ENCODE assay signal across 11 cellular contexts in genomic region chr9:128100581-128100980, GRCh38. TPM values are rescaled to one million over a fixed set of nuclear protein-coding genes. Genes with fewer than 3 reads are reported as not detected.
A peak's percentile ranks its signal among the peaks of the same experiment; 100 is the strongest.
DNase-seq lines count a peak whose midpoint lies in the region; ATAC-seq and TF ChIP-seq lines count a peak whose summit lies in the region.
"Had no signal": no experiment of that assay in that cellular context is flagged by ENCODE, and none has a peak within 500 bp of the region (broad histone marks: within the 10 kb centered on the region; RNA-seq: fewer than 3 reads in every experiment).

No MANE protein-coding gene starts in this region.

- H3K4me3 Mint-ChIP-seq in immature natural killer cell = no peak overlapping the region
- H3K4me3 Mint-ChIP-seq: CD14-positive monocyte had no signal

- peaks cover 44% of the 10 kb centered on the region for H3K36me3 ChIP-seq in fibroblast of lung (ENCODE audit: control insufficient read depth, insufficient read depth, low read length)
- peaks cover 0 to 44% of the 10 kb centered on the region in 2 donors for H3K36me3 ChIP-seq in psoas muscle (ENCODE audit: insufficient read depth in 1 of 2, low read depth in 1 of 2)
- peaks cover 26% of the 10 kb centered on the region for H3K36me3 ChIP-seq in H7 (replicated peaks; ENCODE audit: control insufficient read depth, insufficient read depth, low read length)

- H3K9me3 ChIP-seq in AG04450 (ENCODE audit: control insufficient read depth, insufficient read depth, low read length) = no peaks in the 10 kb centered on the region; the same call in 1 of the 2 replicates
- no peaks in the 10 kb centered on the region for H3K9me3 ChIP-seq in fibroblast of lung (ENCODE audit: control insufficient read depth, insufficient read depth, low read depth, low read length)
- no peaks in the 10 kb centered on the region for H3K9me3 ChIP-seq in psoas muscle

- peaks cover 4 to 14% (median 13%) of the 10 kb centered on the region in 3 donors for H3K36me3 Mint-ChIP-seq in immature natural killer cell
- H3K36me3 Mint-ChIP-seq in activated naive CD4-positive, alpha-beta T cell treated with anti-CD3 and anti-CD28 coated beads, Interleukin-2, amount 50 U/mL, for 72 hours = peaks cover 0 to 11% of the 10 kb centered on the region in 2 donors

- peaks cover 28 to 39% of the 10 kb centered on the region in 2 donors for H3K4me1 Mint-ChIP-seq in immature natural killer cell

- H3K27ac Mint-ChIP-seq in immature natural killer cell = peak overlapping the region in 2 of 6 donors; percentile 23 to 46
- H3K27ac Mint-ChIP-seq in activated naive CD4-positive, alpha-beta T cell treated with anti-CD3 and anti-CD28 coated beads, Interleukin-2, amount 50 U/mL, for 72 hours = no peak overlapping the region

- H3K4me1 ChIP-seq in fibroblast of lung (ENCODE audit: control insufficient read depth, extremely low read depth, insufficient read depth, low read length) (peaks cover 24% of the 10 kb centered on the region), psoas muscle (peaks cover 79% of the 10 kb centered on the region)

- H3K27ac ChIP-seq in AG04450 (ENCODE audit: low read depth, low read length) (no peak overlapping the region), VCaP (peak overlapping the region; percentile 34; the same call in 1 of the 2 replicates), fibroblast of lung (ENCODE audit: insufficient read depth, low read length) (peak overlapping the region; percentile 99), psoas muscle (peak overlapping the region; percentile 97)

- H3K27me3 ChIP-seq in AG04450 (ENCODE audit: control insufficient read depth, insufficient read depth, low read length) (no peaks in the 10 kb centered on the region), fibroblast of lung (ENCODE audit: control insufficient read depth, insufficient read depth, low read length) (no peaks in the 10 kb centered on the region), psoas muscle (ENCODE audit: insufficient read depth in 3 of 3, low read length in 2 of 3) (no peaks in the 10 kb centered on the region), H7 (ENCODE audit: control insufficient read depth, insufficient read depth, low read length) (no peaks in the 10 kb centered on the region)

- ATAC-seq in psoas muscle = no peak
- no peak for ATAC-seq in activated naive CD4-positive, alpha-beta T cell treated with anti-CD3 and anti-CD28 coated beads, Interleukin-2, amount 50 U/mL, for 72 hours

- H3K9me3 Mint-ChIP-seq in immature natural killer cell = no peaks in the 10 kb centered on the region
- H3K9me3 Mint-ChIP-seq in activated naive CD4-positive, alpha-beta T cell treated with anti-CD3 and anti-CD28 coated beads, Interleukin-2, amount 50 U/mL, for 72 hours = no peaks in the 10 kb centered on the region
- H3K9me3 Mint-ChIP-seq: CD14-positive monocyte had no signal

- CTCF ChIA-PET in AG04450 (lab: Charles Lee) = interaction anchor here (1.3 to 11.1 kb wide), 3 partner anchors 17 to 157 kb away, joined by 4 to 102 read pairs (median 29); no protein-coding TSS in a partner anchor

- no peak overlapping the region for H3K9ac ChIP-seq in fibroblast of lung (ENCODE audit: insufficient read depth, low read length)

- intact Hi-C loops in psoas muscle (cut with DNase I) = loop anchor here in 1 of 2 donors (5.0 kb wide), 1 partner anchor 43 kb away; no protein-coding TSS in a partner anchor

- POLR2A ChIA-PET in AG04450 (lab: Yijun Ruan, JAX) = interaction anchor here (2.4 kb wide), 1 partner anchor 19 kb away, joined by 8 read pairs; no protein-coding TSS in a partner anchor

- peak overlapping the region; percentile 70; the same call in 1 of the 2 replicates for H3K4me3 ChIP-seq in AG04450 (ENCODE audit: low read depth, low read length)
- peak overlapping the region in 1 of 4 experiments; percentile 64 for H3K4me3 ChIP-seq in fibroblast of lung (replicated peaks in 1 of 4; ENCODE audit: control extremely low read depth in 1 of 4, insufficient read depth in 1 of 4, low read depth in 3 of 4, low read length in 4 of 4)
- H3K4me3 ChIP-seq in psoas muscle = peak overlapping the region; percentile 70
- no peak overlapping the region for H3K4me3 ChIP-seq in H7 (ENCODE audit: insufficient read depth, low read depth, low read length)

- no peaks in the 10 kb centered on the region for H4K20me1 ChIP-seq in fibroblast of lung (ENCODE audit: control insufficient read depth, extremely low read depth, insufficient read depth, low read length)

- DNase-seq in AG04450 (ENCODE audit: low read depth, low spot score) (no peak), fibroblast of lung (ENCODE audit: low read depth in 2 of 2) (no peak), psoas muscle (no peak), H7 (no peak), immature natural killer cell (no peak), amniotic stem cell (lab: John Stamatoyannopoulos, UW) (no peak)
- no peak for DNase-seq in activated naive CD4-positive, alpha-beta T cell treated with anti-CD3 and anti-CD28 coated beads, Interleukin-2, amount 50 U/mL, for 72 hours (ENCODE audit: low spot score in 2 of 2)
- DNase-seq: NCI-H2029 treated with DMSO at 0.1 percent for 48 hours; stimulated activated CD4-positive, alpha-beta T cell treated with anti-CD3 and anti-CD28 coated beads, Interleukin-12 subunit alpha, Interleukin-12 subunit beta, amount 100 ng/mL, for 4 hours had no signal

- WGBS in psoas muscle, 3 donors = 30 to 36% (median 35%) methylated on average over 10 of the region's 10 CpGs

- peak overlapping the region; percentile 99 for H3K4me2 ChIP-seq in fibroblast of lung (ENCODE audit: extremely low read depth, insufficient read depth, low read length)

- H2AFZ ChIP-seq in fibroblast of lung (ENCODE audit: low read length) = no peak overlapping the region

- peaks cover 0 to 3% (median 1%) of the 10 kb centered on the region in 3 donors for H3K27me3 Mint-ChIP-seq in immature natural killer cell (ENCODE audit: low read depth in 3 of 3)

- TF ChIP-seq CTCF in AG04450 (IDR thresholded peaks at IDR 0.05; ENCODE audit: low read depth, low read length) = no peak
- no peak for TF ChIP-seq CTCF in VCaP (conservative IDR thresholded peaks at IDR 0.05)
- TF ChIP-seq CTCF in fibroblast of lung (conservative IDR thresholded peaks at IDR 0.05 in 1 of 2, IDR thresholded peaks at IDR 0.05 in 1 of 2; ENCODE audit: low read depth in 1 of 2, low read length in 2 of 2) = no peak
- no peak for TF ChIP-seq CTCF in psoas muscle (IDR thresholded peaks at IDR 0.05)

- H3K79me2 ChIP-seq in fibroblast of lung (ENCODE audit: control insufficient read depth, insufficient read depth, low read length) = peaks cover 57% of the 10 kb centered on the region

RNA-seq across cellular contexts. Expression of gene PTGES2, which starts 26.9 kb away (rescaled TPM):
- 56.3 and 75.2 TPM in 2 replicates for polyA plus RNA-seq in AG04450 (2011; rRNA removed)
- polyA minus RNA-seq in AG04450 (2011; rRNA and poly(A)+ RNA removed) = 50.5 and 68.7 TPM in 2 replicates
- 57.3 and 57.6 TPM in 2 replicates for total RNA-seq in fibroblast of lung
- 44.8 and 60.7 TPM in 2 replicates for polyA plus RNA-seq in fibroblast of lung
- 47.2 and 75.5 TPM in 2 replicates for polyA plus RNA-seq in fibroblast of lung (2012)
- 38.8 and 98.7 TPM in 2 replicates for polyA minus RNA-seq in fibroblast of lung (ENCODE audit: low replicate concordance)
- 100 to 1,000 TPM; 102 to 150 (median 116) TPM for total RNA-seq in psoas muscle
- polyA plus RNA-seq in psoas muscle = 100 to 1,000 TPM in 2 of 3 donors, 10 to 100 TPM in 1; 61.2 to 134 (median 119) TPM
- total RNA-seq in H7 (2014; rRNA removed; shearing (Covaris generic)) = 143 and 197 TPM in 2 replicates
- polyA plus RNA-seq in immature natural killer cell = 10 to 100 TPM; 31.4 to 60.9 (median 56.6) TPM
- 10 to 100 TPM in 1 of 2 donors, 1 to 10 TPM in 1; 6.6 to 50.6 TPM for total RNA-seq in activated naive CD4-positive, alpha-beta T cell treated with anti-CD3 and anti-CD28 coated beads, Interleukin-2, amount 50 U/mL, for 72 hours

RNA-seq across cellular contexts. Expression of gene SLC25A25, which starts 32.5 kb away (rescaled TPM):
- polyA plus RNA-seq in AG04450 (2011; rRNA removed) (12.0 and 12.6 TPM in 2 replicates), fibroblast of lung (11.2 and 14.0 TPM in 2 replicates), psoas muscle (10 to 100 TPM in 2 of 3 donors, 1 to 10 TPM in 1; 9.3 to 12.5 (median 10.6) TPM), immature natural killer cell (1 to 10 TPM; 2.8 to 8.8 (median 4.9) TPM)
- 20.6 TPM in 2 replicates for polyA minus RNA-seq in AG04450 (2011; rRNA and poly(A)+ RNA removed)
- total RNA-seq in fibroblast of lung (24.1 and 30.7 TPM in 2 replicates), psoas muscle (10 to 100 TPM in 2 of 4 donors, 1 to 10 TPM in 2; 3.6 to 50.3 (median 20.5) TPM)
- 14.1 and 16.2 TPM in 2 replicates for polyA plus RNA-seq in fibroblast of lung (2012)
- 19.2 and 22.6 TPM in 2 replicates for polyA minus RNA-seq in fibroblast of lung (ENCODE audit: low replicate concordance)
- 23.1 and 23.7 TPM in 2 replicates for total RNA-seq in H7 (2014; rRNA removed; shearing (Covaris generic))
- 10 to 100 TPM; 10.9 to 19.0 TPM for total RNA-seq in activated naive CD4-positive, alpha-beta T cell treated with anti-CD3 and anti-CD28 coated beads, Interleukin-2, amount 50 U/mL, for 72 hours

RNA-seq across cellular contexts. Expression of gene NAIF1, which starts 33.5 kb away (rescaled TPM):
- polyA plus RNA-seq in AG04450 (2011; rRNA removed) = 7.5 and 8.9 TPM in 2 replicates
- polyA minus RNA-seq in AG04450 (2011; rRNA and poly(A)+ RNA removed) = 6.9 and 9.8 TPM in 2 replicates
- total RNA-seq in fibroblast of lung = 12.6 and 13.2 TPM in 2 replicates
- 5.5 and 7.1 TPM in 2 replicates for polyA plus RNA-seq in fibroblast of lung
- polyA plus RNA-seq in fibroblast of lung (2012) = 6.4 and 8.0 TPM in 2 replicates
- polyA minus RNA-seq in fibroblast of lung (ENCODE audit: low replicate concordance) = 3.0 and 20.0 TPM in 2 replicates
- 1 to 10 TPM; 5.9 to 8.7 (median 6.1) TPM for total RNA-seq in psoas muscle
- 1 to 10 TPM; 4.2 to 8.0 (median 7.8) TPM for polyA plus RNA-seq in psoas muscle
- 10.3 and 12.3 TPM in 2 replicates for total RNA-seq in H7 (2014; rRNA removed; shearing (Covaris generic))
- 10 to 100 TPM in 2 of 3 donors, 1 to 10 TPM in 1; 5.1 to 17.2 (median 10.5) TPM for polyA plus RNA-seq in immature natural killer cell
- total RNA-seq in activated naive CD4-positive, alpha-beta T cell treated with anti-CD3 and anti-CD28 coated beads, Interleukin-2, amount 50 U/mL, for 72 hours = 10 to 100 TPM in 1 of 2 donors, 1 to 10 TPM in 1; 9.8 to 12.7 TPM

RNA-seq across cellular contexts. Expression of gene LCN2, which starts 48.7 kb away (rescaled TPM):
- polyA plus RNA-seq in AG04450 (2011; rRNA removed) = not detected in 2 replicates
- polyA minus RNA-seq in AG04450 (2011; rRNA and poly(A)+ RNA removed) = not detected in 2 replicates
- not detected in 2 replicates for total RNA-seq in fibroblast of lung
- polyA plus RNA-seq in fibroblast of lung = not detected in 2 replicates
- polyA plus RNA-seq in fibroblast of lung (2012) = not detected in 2 replicates
- polyA minus RNA-seq in fibroblast of lung (ENCODE audit: low replicate concordance) = not detected in 2 replicates
- 1 to 10 TPM in 2 of 4 donors, under 1 TPM in 1, not detected in 1; 0.47 to 2.1 (median 1.4) TPM for total RNA-seq in psoas muscle
- under 1 TPM; 0.08 to 0.90 (median 0.69) TPM for polyA plus RNA-seq in psoas muscle
- 1.4 TPM in 1 of 2 replicates, not detected in the other for total RNA-seq in H7 (2014; rRNA removed; shearing (Covaris generic))
- under 1 TPM in 2 of 3 donors, not detected in 1; 0.44 to 0.66 TPM for polyA plus RNA-seq in immature natural killer cell
- total RNA-seq in activated naive CD4-positive, alpha-beta T cell treated with anti-CD3 and anti-CD28 coated beads, Interleukin-2, amount 50 U/mL, for 72 hours = not detected

RNA-seq across cellular contexts. Expression of gene BBLN, which starts 59.5 kb away (rescaled TPM):
- 48.1 and 64.2 TPM in 2 replicates for polyA plus RNA-seq in AG04450 (2011; rRNA removed)
- polyA minus RNA-seq in AG04450 (2011; rRNA and poly(A)+ RNA removed) = 15.2 and 16.8 TPM in 2 replicates
- 22.1 and 29.4 TPM in 2 replicates for total RNA-seq in fibroblast of lung
- 23.8 TPM in 2 replicates for polyA plus RNA-seq in fibroblast of lung
- polyA plus RNA-seq in fibroblast of lung (2012) = 46.5 and 66.7 TPM in 2 replicates
- polyA minus RNA-seq in fibroblast of lung (ENCODE audit: low replicate concordance) = 9.5 and 10.2 TPM in 2 replicates
- total RNA-seq in psoas muscle = 10 to 100 TPM; 14.0 to 21.3 (median 17.8) TPM
- 10 to 100 TPM; 23.1 to 36.2 (median 27.8) TPM for polyA plus RNA-seq in psoas muscle
- total RNA-seq in H7 (2014; rRNA removed; shearing (Covaris generic)) = 121 and 130 TPM in 2 replicates
- 100 to 1,000 TPM; 115 to 194 (median 182) TPM for polyA plus RNA-seq in immature natural killer cell
- total RNA-seq in activated naive CD4-positive, alpha-beta T cell treated with anti-CD3 and anti-CD28 coated beads, Interleukin-2, amount 50 U/mL, for 72 hours = 10 to 100 TPM; 67.6 to 82.2 TPM
